Comparison of ENCODE assay signal across 9 cellular contexts in genomic region chr2:69554981-69555380, GRCh38.
DNase-seq lines count a peak whose midpoint lies in the region; ATAC-seq and TF ChIP-seq lines count a peak whose summit lies in the region.
"Had no signal": no experiment of that assay in that cellular context is flagged by ENCODE, and none has a peak within 500 bp of the region (broad histone marks: within the 10 kb centered on the region; RNA-seq: fewer than 3 reads in every experiment).

No MANE protein-coding gene starts in this region.

- peak overlapping the region; percentile 45 for H3K27ac ChIP-seq in left ventricle myocardium inferior (replicated peaks)

- H3K27me3 Mint-ChIP-seq in WTC11 (ENCODE audit: low read depth), result no peaks in the 10 kb centered on the region

- POLR2A ChIA-PET in WTC11 (lab: Charles Lee), result no interaction called here

- no peaks in the 10 kb centered on the region for H3K27me3 ChIP-seq in left ventricle myocardium inferior (ENCODE audit: low read depth)

- CTCF ChIA-PET in WTC11 (lab: Charles Lee), result interaction anchor here (0.9 to 3.2 kb wide), 3 partner anchors 9 to 262 kb away, joined by 4 to 26 read pairs (median 5); no protein-coding TSS in a partner anchor

- peaks cover 12% of the 10 kb centered on the region for H3K36me3 ChIP-seq in left ventricle myocardium inferior

- H3K27ac Mint-ChIP-seq in WTC11, result peak overlapping the region; percentile 15

- H3K4me3 Mint-ChIP-seq in WTC11, result no peak overlapping the region

- ATAC-seq in Right ventricle myocardium superior (ENCODE audit: poor library complexity), result peak; percentile 38
- no peak for ATAC-seq in WTC11
- ATAC-seq in GM21423 (IDR thresholded peaks at IDR 0.05; ENCODE audit: unreplicated experiment), result no peak
- no peak for ATAC-seq in HG03095 (IDR thresholded peaks at IDR 0.05; ENCODE audit: unreplicated experiment)
- ATAC-seq: Panc1 had no signal

- H3K4me3 ChIP-seq in left ventricle myocardium inferior, result no peak overlapping the region

- TF ChIP-seq CTCF in WTC11 (IDR thresholded peaks at IDR 0.05), result no peak
- TF ChIP-seq CTCF in left ventricle myocardium inferior (IDR thresholded peaks at IDR 0.05; ENCODE audit: borderline replicate concordance), result no peak

- H3K9me3 ChIP-seq in left ventricle myocardium inferior (replicated peaks), result no peaks in the 10 kb centered on the region

- no peaks in the 10 kb centered on the region; the same call in 1 of the 2 replicates for H3K36me3 Mint-ChIP-seq in WTC11

- DNase-seq in Right ventricle myocardium superior (no peak), cardiac septum (ENCODE audit: low spot score) (no peak), WTC11 (ENCODE audit: low spot score) (no peak), left ventricle myocardium inferior (no peak), hepatic stellate cell (ENCODE audit: low spot score) (no peak), NCI-H2107 (lab: John Stamatoyannopoulos, UW) (no peak)

- H3K4me1 ChIP-seq in left ventricle myocardium inferior, result peaks cover 58% of the 10 kb centered on the region

- H3K4me1 Mint-ChIP-seq in WTC11, result peaks cover 3% of the 10 kb centered on the region

- H3K9me3 Mint-ChIP-seq in WTC11, result no peaks in the 10 kb centered on the region

- intact Hi-C loops in Right ventricle myocardium superior (cut with DNase I) (loop anchor here (2.0 kb wide), 1 partner anchor 160 kb away; no protein-coding TSS in a partner anchor), cardiac septum (cut with DNase I) (no loop called here), left ventricle myocardium inferior (cut with micrococcal nuclease) (no loop called here)

TF ChIP-seq in WTC11, 78 proteins besides CTCF, POLR2A, EP300 and RAD21:
- TF ChIP-seq CBFB (CRISPR knock-in tag; IDR thresholded peaks at IDR 0.05; ENCODE audit: low read depth) (no peak), JUN (CRISPR knock-in tag; IDR thresholded peaks at IDR 0.05) (no peak), ZNF512 (CRISPR knock-in tag; IDR thresholded peaks at IDR 0.05; ENCODE audit: borderline replicate concordance) (no peak), NFE2L1 (CRISPR knock-in tag; IDR thresholded peaks at IDR 0.05) (no peak), ATF1 (CRISPR knock-in tag; IDR thresholded peaks at IDR 0.05) (no peak), ZNF671 (CRISPR knock-in tag; IDR thresholded peaks at IDR 0.05) (no peak), USF1 (CRISPR knock-in tag; IDR thresholded peaks at IDR 0.05) (no peak), MYBL2 (CRISPR knock-in tag; IDR thresholded peaks at IDR 0.05) (no peak), GTF2I (CRISPR knock-in tag; conservative IDR thresholded peaks at IDR 0.05) (no peak), ZNF425 (CRISPR knock-in tag; conservative IDR thresholded peaks at IDR 0.05) (no peak), E2F1 (CRISPR knock-in tag; IDR thresholded peaks at IDR 0.05) (no peak)
